ENCODE assay signal across 18 cellular contexts in the genomic region with DNA sequence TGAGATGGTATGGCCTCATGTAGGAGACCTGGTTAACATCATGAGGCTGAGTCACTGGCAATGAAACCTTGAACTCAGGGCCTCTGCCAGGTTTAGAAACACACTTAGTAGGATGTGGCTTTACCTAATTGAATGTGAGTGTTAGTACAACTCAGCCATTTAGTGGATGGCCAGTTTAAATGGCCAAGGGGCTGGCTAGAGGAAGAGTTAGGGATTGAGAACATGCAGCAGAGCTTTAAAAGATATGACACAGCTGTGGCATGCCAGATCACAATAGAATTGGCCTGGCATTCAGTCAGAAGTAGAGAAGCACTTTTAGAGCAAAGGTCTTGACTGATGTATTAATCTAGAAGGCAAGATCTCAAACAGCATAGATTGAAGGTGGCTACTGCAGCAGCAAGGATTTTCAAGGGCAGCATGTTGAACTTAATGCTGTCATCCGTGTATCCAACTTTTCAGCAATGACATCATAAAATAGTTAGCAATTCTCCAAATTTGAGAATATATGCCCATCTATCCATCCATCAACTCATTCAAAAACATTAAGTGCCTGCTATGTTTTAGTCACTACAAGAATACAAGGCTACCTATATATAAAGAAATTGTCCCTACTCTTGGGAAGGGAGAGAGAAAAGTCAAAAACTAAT.
DNase-seq lines count a peak whose midpoint lies in the region; ATAC-seq and TF ChIP-seq lines count a peak whose summit lies in the region.
"Had no signal": no experiment of that assay in that cellular context is flagged by ENCODE, and none has a peak within 500 bp of the region (broad histone marks: within the 10 kb centered on the region; RNA-seq: fewer than 3 reads in every experiment).

No MANE protein-coding gene starts in this region.

- TF ChIP-seq RAD21 in SK-N-SH (IDR thresholded peaks at IDR 0.05; ENCODE audit: low read length), result no peak

- no peak overlapping the region for H4K5ac ChIP-seq in mesendoderm (ENCODE audit: low read length)

- H2BK15ac ChIP-seq in mesendoderm (replicated peaks; ENCODE audit: low read depth), result no peak overlapping the region

- H2BK5ac ChIP-seq in mesendoderm (ENCODE audit: low read length), result no peak overlapping the region

- H3K27me3 ChIP-seq in SK-N-SH (ENCODE audit: insufficient read depth) (no peaks in the 10 kb centered on the region), mesendoderm (ENCODE audit: insufficient read depth, low read length, poor library complexity) (no peaks in the 10 kb centered on the region)
- H3K27me3 ChIP-seq: BLaER1 treated with 17β-estradiol and CSF1 and Interleukin-3, amounts not matched to agents 10 nM and 100 nM had no signal

- H3K4me3 ChIP-seq in SK-N-SH (ENCODE audit: low read depth in 2 of 2, low read length in 1 of 2), result no peak overlapping the region
- H3K4me3 ChIP-seq in fibroblast of mammary gland (ENCODE audit: control insufficient read depth, low read depth, low read length), result no peak overlapping the region
- no peak overlapping the region for H3K4me3 ChIP-seq in mesendoderm (ENCODE audit: low read length)
- H3K4me3 ChIP-seq: A549; BLaER1 treated with 17β-estradiol and CSF1 and Interleukin-3, amounts not matched to agents 10 nM and 100 nM; GM23248; HAP-1 had no signal

- H3K9ac ChIP-seq in SK-N-SH (no peak overlapping the region), mesendoderm (ENCODE audit: low read length) (no peak overlapping the region)
- H3K9ac ChIP-seq: BLaER1 treated with 17β-estradiol and CSF1 and Interleukin-3, amounts not matched to agents 10 nM and 100 nM; GM23248 had no signal

- H2BK120ac ChIP-seq in mesendoderm (ENCODE audit: low read depth, low read length), result no peak overlapping the region

- ATAC-seq in SK-N-SH treated with all-trans-retinoic acid at 6 μM for 48 hours, result no peak
- ATAC-seq: A549; CD8-positive, alpha-beta T cell had no signal

- no peak overlapping the region for H3K56ac ChIP-seq in mesendoderm (ENCODE audit: low read length)

- H3K18ac ChIP-seq in mesendoderm (ENCODE audit: low read length), result peak overlapping the region; percentile 76

- H3K9me3 Mint-ChIP-seq in HFFc6, result peaks cover 17% of the 10 kb centered on the region

- H3K4me1 ChIP-seq in SK-N-SH (ENCODE audit: control insufficient read depth in 1 of 2, insufficient read depth in 2 of 2, low read depth in 1 of 2, low read length in 1 of 2) (peaks cover 0 to 2% of the 10 kb centered on the region in 2 experiments; a peak in 1 of 4 replicates), mesendoderm (ENCODE audit: control insufficient read depth, low read depth, low read length) (peaks cover 12% of the 10 kb centered on the region)
- H3K4me1 ChIP-seq: A549; BLaER1 treated with 17β-estradiol and CSF1 and Interleukin-3, amounts not matched to agents 10 nM and 100 nM; HAP-1 had no signal

- POLR2A ChIA-PET in SK-N-SH (lab: Yijun Ruan, JAX), result no interaction called here

- H3K27ac Mint-ChIP-seq in HFFc6, result no peak overlapping the region
- H3K27ac Mint-ChIP-seq: CD8-positive, alpha-beta T cell; IgD-negative memory B cell had no signal

- H3K36me3 Mint-ChIP-seq in HFFc6 (ENCODE audit: low read depth), result peaks cover 10% of the 10 kb centered on the region
- H3K36me3 Mint-ChIP-seq: CD8-positive, alpha-beta T cell; IgD-negative memory B cell had no signal

- no peak overlapping the region for H3K4me2 ChIP-seq in SK-N-SH
- no peak overlapping the region for H3K4me2 ChIP-seq in mesendoderm (ENCODE audit: low read length)
- H3K4me2 ChIP-seq: A549; BLaER1 treated with 17β-estradiol and CSF1 and Interleukin-3, amounts not matched to agents 10 nM and 100 nM had no signal

- no peak overlapping the region for H3K27ac ChIP-seq in SK-N-SH (ENCODE audit: low read depth in 2 of 2, low read length in 1 of 2)
- no peak overlapping the region for H3K27ac ChIP-seq in mesendoderm (ENCODE audit: low read depth, low read length)
- H3K27ac ChIP-seq: 22Rv1; A549; BLaER1 treated with 17β-estradiol and CSF1 and Interleukin-3, amounts not matched to agents 10 nM and 100 nM; GM23248; HL-60 had no signal

- H3K27me3 Mint-ChIP-seq in HFFc6 (ENCODE audit: insufficient read depth), result peaks cover 2% of the 10 kb centered on the region; the same call in 1 of the 2 replicates
- H3K27me3 Mint-ChIP-seq: IgD-negative memory B cell had no signal

- H2AFZ ChIP-seq in SK-N-SH (ENCODE audit: low read depth), result no peak overlapping the region
- H2AFZ ChIP-seq: GM23248 had no signal

- no peak overlapping the region for H3K23ac ChIP-seq in mesendoderm (ENCODE audit: low read length)

- H3K79me2 ChIP-seq in SK-N-SH (ENCODE audit: insufficient read depth) (no peaks in the 10 kb centered on the region), mesendoderm (ENCODE audit: control insufficient read depth, insufficient read depth, low read length) (peaks cover 17% of the 10 kb centered on the region)

- WGBS in SK-N-SH (ENCODE audit: low lambda C conversion rate), result 92% methylated on average over 1 of the region's 1 CpG
- WGBS in mesendoderm (ENCODE audit: extremely low coverage, insufficient coverage, low lambda C conversion rate), result no CpG with 5 or more reads among the region's 1 CpG

- H3K4me3 Mint-ChIP-seq in HFFc6, result no peak overlapping the region
- H3K4me3 Mint-ChIP-seq: CD8-positive, alpha-beta T cell; IgD-negative memory B cell had no signal

- H4K8ac ChIP-seq in mesendoderm (ENCODE audit: low read depth, low read length), result no peak overlapping the region

- H3F3A ChIP-seq in SK-N-SH (replicated peaks; ENCODE audit: insufficient read depth), result no peaks in the 10 kb centered on the region

- CTCF ChIA-PET in SK-N-SH (lab: Yijun Ruan, JAX), result no interaction called here

- DNase-seq in SK-N-SH (no peak), fibroblast of mammary gland (ENCODE audit: low read depth) (peak; percentile 24), mesendoderm (no peak), HuH-7.5 (ENCODE audit: low spot score) (no peak), HFFc6 (no peak), Kasumi-1 (lab: John Stamatoyannopoulos, UW) (no peak)
- DNase-seq: Calu3; CD8-positive, alpha-beta T cell; DMS79 treated with DMSO at 0.1 percent for 48 hours; GF-D8 had no signal

- peaks cover 7% of the 10 kb centered on the region for H3K79me1 ChIP-seq in mesendoderm (ENCODE audit: low read length)

- H3K36me3 ChIP-seq in SK-N-SH (replicated peaks in 1 of 2; ENCODE audit: control insufficient read depth in 1 of 2, insufficient read depth in 2 of 2, low read length in 1 of 2), result peaks cover 0 to 4% of the 10 kb centered on the region in 2 experiments
- H3K36me3 ChIP-seq in mesendoderm (ENCODE audit: control insufficient read depth, insufficient read depth, low read length), result no peaks in the 10 kb centered on the region
- H3K36me3 ChIP-seq: BLaER1 treated with 17β-estradiol and CSF1 and Interleukin-3, amounts not matched to agents 10 nM and 100 nM; HAP-1 had no signal

- TF ChIP-seq CTCF in SK-N-SH (IDR thresholded peaks at IDR 0.05), result no peak
- no peak for TF ChIP-seq CTCF in fibroblast of mammary gland (conservative IDR thresholded peaks at IDR 0.05; ENCODE audit: control insufficient read depth, insufficient read depth, low read depth, low read length)
- TF ChIP-seq CTCF in HFFc6 (IDR thresholded peaks at IDR 0.05), result no peak

- no peak overlapping the region for H3K4ac ChIP-seq in mesendoderm (ENCODE audit: low read depth, low read length)

- no peak overlapping the region for H2AK5ac ChIP-seq in mesendoderm (ENCODE audit: low read length)

- peaks cover 11% of the 10 kb centered on the region for H3K9me3 ChIP-seq in SK-N-SH
- H3K9me3 ChIP-seq: A549, HAP-1 had no signal

- H3K4me1 Mint-ChIP-seq in HFFc6 (ENCODE audit: low read depth), result no peaks in the 10 kb centered on the region
- H3K4me1 Mint-ChIP-seq: IgD-negative memory B cell had no signal

- no peaks in the 10 kb centered on the region for H3K9me2 ChIP-seq in SK-N-SH

- H4K20me1 ChIP-seq in SK-N-SH (ENCODE audit: insufficient read depth), result no peaks in the 10 kb centered on the region
- H4K20me1 ChIP-seq: BLaER1 treated with 17β-estradiol and CSF1 and Interleukin-3, amounts not matched to agents 10 nM and 100 nM had no signal

- no peak for TF ChIP-seq EP300 in SK-N-SH (IDR thresholded peaks at IDR 0.05; ENCODE audit: borderline replicate concordance in 1 of 2, low read depth in 1 of 2, low read length in 1 of 2)

TF ChIP-seq in SK-N-SH, 30 proteins besides CTCF, POLR2A, EP300 and RAD21:
- TF ChIP-seq SMC3 (IDR thresholded peaks at IDR 0.05; ENCODE audit: low read depth, low read length) (no peak), ELF1 (IDR thresholded peaks at IDR 0.05) (no peak), YY1 (IDR thresholded peaks at IDR 0.05; ENCODE audit: low read depth) (no peak), TCF12 (IDR thresholded peaks at IDR 0.05) (0 out of 2 replicates have a peak, but pooled peaks have one; percentile 11), CHD2 (IDR thresholded peaks at IDR 0.05; ENCODE audit: low read length, partially characterized antibody) (no peak)

TF ChIP-seq in SK-N-SH treated with all-trans-retinoic acid at 6 μM for 48 hours, 23 proteins besides CTCF, POLR2A, EP300 and RAD21 (continues in another document):
- TF ChIP-seq, protein P1, sequence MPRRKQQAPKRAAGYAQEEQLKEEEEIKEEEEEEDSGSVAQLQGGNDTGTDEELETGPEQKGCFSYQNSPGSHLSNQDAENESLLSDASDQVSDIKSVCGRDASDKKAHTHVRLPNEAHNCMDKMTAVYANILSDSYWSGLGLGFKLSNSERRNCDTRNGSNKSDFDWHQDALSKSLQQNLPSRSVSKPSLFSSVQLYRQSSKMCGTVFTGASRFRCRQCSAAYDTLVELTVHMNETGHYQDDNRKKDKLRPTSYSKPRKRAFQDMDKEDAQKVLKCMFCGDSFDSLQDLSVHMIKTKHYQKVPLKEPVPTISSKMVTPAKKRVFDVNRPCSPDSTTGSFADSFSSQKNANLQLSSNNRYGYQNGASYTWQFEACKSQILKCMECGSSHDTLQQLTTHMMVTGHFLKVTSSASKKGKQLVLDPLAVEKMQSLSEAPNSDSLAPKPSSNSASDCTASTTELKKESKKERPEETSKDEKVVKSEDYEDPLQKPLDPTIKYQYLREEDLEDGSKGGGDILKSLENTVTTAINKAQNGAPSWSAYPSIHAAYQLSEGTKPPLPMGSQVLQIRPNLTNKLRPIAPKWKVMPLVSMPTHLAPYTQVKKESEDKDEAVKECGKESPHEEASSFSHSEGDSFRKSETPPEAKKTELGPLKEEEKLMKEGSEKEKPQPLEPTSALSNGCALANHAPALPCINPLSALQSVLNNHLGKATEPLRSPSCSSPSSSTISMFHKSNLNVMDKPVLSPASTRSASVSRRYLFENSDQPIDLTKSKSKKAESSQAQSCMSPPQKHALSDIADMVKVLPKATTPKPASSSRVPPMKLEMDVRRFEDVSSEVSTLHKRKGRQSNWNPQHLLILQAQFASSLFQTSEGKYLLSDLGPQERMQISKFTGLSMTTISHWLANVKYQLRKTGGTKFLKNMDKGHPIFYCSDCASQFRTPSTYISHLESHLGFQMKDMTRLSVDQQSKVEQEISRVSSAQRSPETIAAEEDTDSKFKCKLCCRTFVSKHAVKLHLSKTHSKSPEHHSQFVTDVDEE (CRISPR knock-in tag; IDR thresholded peaks at IDR 0.05), result no peak
- TF ChIP-seq ARNTL (CRISPR knock-in tag; IDR thresholded peaks at IDR 0.05; ENCODE audit: borderline replicate concordance, low read depth), result no peak
- TF ChIP-seq ZFP30 (CRISPR knock-in tag; IDR thresholded peaks at IDR 0.05), result no peak
- TF ChIP-seq GLIS3 (CRISPR knock-in tag; IDR thresholded peaks at IDR 0.05), result no peak
